In genomic region chr2:42864641-42865280, GRCh38 we compare ENCODE assay signal across 19 cellular contexts.
DNase-seq lines count a peak whose midpoint lies in the region; ATAC-seq and TF ChIP-seq lines count a peak whose summit lies in the region.
"Had no signal": no experiment of that assay in that cellular context is flagged by ENCODE, and none has a peak within 500 bp of the region (broad histone marks: within the 10 kb centered on the region; RNA-seq: fewer than 3 reads in every experiment).

No MANE protein-coding gene starts in this region.

- H3K36me3 ChIP-seq in uterus = no peaks in the 10 kb centered on the region
- H3K36me3 ChIP-seq: BLaER1 had no signal

- DNase-seq in activated effector memory CD4-positive, alpha-beta T cell treated with anti-CD3 and anti-CD28 coated beads, Interleukin-2, amount 50 U/mL, for 16 hours = peak; percentile 34
- no peak for DNase-seq in activated effector memory CD4-positive, alpha-beta T cell treated with Interleukin-2 at 50 U/mL for 16 hours
- DNase-seq in AG04450 (ENCODE audit: low read depth, low spot score) (no peak), mesenteric fat pad (ENCODE audit: low spot score) (peak; percentile 55), uterus (peak; percentile 6 to 9)
- DNase-seq: CD4-positive, alpha-beta memory T cell; DMS153; DMS79; GDM1; GOT3; H7; HFFc6 had no signal

- TF ChIP-seq CTCF in AG04450 (IDR thresholded peaks at IDR 0.05; ENCODE audit: low read depth, low read length) (no peak), uterus (IDR thresholded peaks at IDR 0.05) (no peak)

- ATAC-seq in SK-N-SH treated with all-trans-retinoic acid at 6 μM for 48 hours (no peak), GM21737 (IDR thresholded peaks at IDR 0.05; ENCODE audit: unreplicated experiment) (no peak)
- ATAC-seq: A549, HCT116, HepG2 had no signal

- H3K4me3 ChIP-seq in AG04450 (ENCODE audit: low read depth, low read length) (no peak overlapping the region), uterus (no peak overlapping the region)
- H3K4me3 ChIP-seq: A549, BLaER1 had no signal

- H3K9me3 ChIP-seq in AG04450 (ENCODE audit: control insufficient read depth, insufficient read depth, low read length) = peaks cover 12% of the 10 kb centered on the region; the same call in 1 of the 2 replicates
- H3K9me3 ChIP-seq in uterus = no peaks in the 10 kb centered on the region

- intact Hi-C loops in uterus (cut with DNase I; ENCODE audit: low total_unique reads) = no loop called here

- peaks cover 2% of the 10 kb centered on the region for H3K27me3 ChIP-seq in AG04450 (ENCODE audit: control insufficient read depth, insufficient read depth, low read length)
- H3K27me3 ChIP-seq in uterus = no peaks in the 10 kb centered on the region
- H3K27me3 ChIP-seq: BLaER1 had no signal

- TF ChIP-seq POLR2A in uterus (IDR thresholded peaks at IDR 0.05) = no peak

- POLR2A ChIA-PET in AG04450 (lab: Yijun Ruan, JAX) = no interaction called here

- H3K27ac ChIP-seq in AG04450 (ENCODE audit: low read depth, low read length) = peak overlapping the region; percentile 11
- peak overlapping the region in 1 of 2 donors; percentile 88 for H3K27ac ChIP-seq in uterus
- H3K27ac ChIP-seq: 22Rv1, A549, BLaER1 had no signal

- H3K4me1 ChIP-seq in uterus = peaks cover 7 to 8% of the 10 kb centered on the region in 2 donors
- H3K4me1 ChIP-seq: A549 had no signal

- CTCF ChIA-PET in AG04450 (lab: Charles Lee) = no interaction called here

TF ChIP-seq in SK-N-SH treated with all-trans-retinoic acid at 6 μM for 48 hours, 23 proteins besides CTCF, POLR2A, EP300 and RAD21:
- TF ChIP-seq ZFP30 (CRISPR knock-in tag; IDR thresholded peaks at IDR 0.05) (no peak), CSDC2 (CRISPR knock-in tag; IDR thresholded peaks at IDR 0.05) (no peak), OSR1 (CRISPR knock-in tag; IDR thresholded peaks at IDR 0.05) (no peak), PATZ1 (CRISPR knock-in tag; IDR thresholded peaks at IDR 0.05; ENCODE audit: borderline replicate concordance) (no peak), CSRNP3 (CRISPR knock-in tag; IDR thresholded peaks at IDR 0.05) (no peak), ARNTL (CRISPR knock-in tag; IDR thresholded peaks at IDR 0.05; ENCODE audit: borderline replicate concordance, low read depth) (no peak), ZNF8 (CRISPR knock-in tag; IDR thresholded peaks at IDR 0.05) (no peak), ZNF565 (CRISPR knock-in tag; conservative IDR thresholded peaks at IDR 0.05; ENCODE audit: low read depth) (no peak), ZNF70 (CRISPR knock-in tag; IDR thresholded peaks at IDR 0.05) (no peak), ZC3H10 (CRISPR knock-in tag; IDR thresholded peaks at IDR 0.05) (no peak), SNAI2 (CRISPR knock-in tag; IDR thresholded peaks at IDR 0.05) (no peak), ISL1 (CRISPR knock-in tag; IDR thresholded peaks at IDR 0.05) (no peak), GLIS3 (CRISPR knock-in tag; IDR thresholded peaks at IDR 0.05) (no peak), PPARA (CRISPR knock-in tag; IDR thresholded peaks at IDR 0.05; ENCODE audit: borderline replicate concordance) (no peak)
- TF ChIP-seq, protein P1, sequence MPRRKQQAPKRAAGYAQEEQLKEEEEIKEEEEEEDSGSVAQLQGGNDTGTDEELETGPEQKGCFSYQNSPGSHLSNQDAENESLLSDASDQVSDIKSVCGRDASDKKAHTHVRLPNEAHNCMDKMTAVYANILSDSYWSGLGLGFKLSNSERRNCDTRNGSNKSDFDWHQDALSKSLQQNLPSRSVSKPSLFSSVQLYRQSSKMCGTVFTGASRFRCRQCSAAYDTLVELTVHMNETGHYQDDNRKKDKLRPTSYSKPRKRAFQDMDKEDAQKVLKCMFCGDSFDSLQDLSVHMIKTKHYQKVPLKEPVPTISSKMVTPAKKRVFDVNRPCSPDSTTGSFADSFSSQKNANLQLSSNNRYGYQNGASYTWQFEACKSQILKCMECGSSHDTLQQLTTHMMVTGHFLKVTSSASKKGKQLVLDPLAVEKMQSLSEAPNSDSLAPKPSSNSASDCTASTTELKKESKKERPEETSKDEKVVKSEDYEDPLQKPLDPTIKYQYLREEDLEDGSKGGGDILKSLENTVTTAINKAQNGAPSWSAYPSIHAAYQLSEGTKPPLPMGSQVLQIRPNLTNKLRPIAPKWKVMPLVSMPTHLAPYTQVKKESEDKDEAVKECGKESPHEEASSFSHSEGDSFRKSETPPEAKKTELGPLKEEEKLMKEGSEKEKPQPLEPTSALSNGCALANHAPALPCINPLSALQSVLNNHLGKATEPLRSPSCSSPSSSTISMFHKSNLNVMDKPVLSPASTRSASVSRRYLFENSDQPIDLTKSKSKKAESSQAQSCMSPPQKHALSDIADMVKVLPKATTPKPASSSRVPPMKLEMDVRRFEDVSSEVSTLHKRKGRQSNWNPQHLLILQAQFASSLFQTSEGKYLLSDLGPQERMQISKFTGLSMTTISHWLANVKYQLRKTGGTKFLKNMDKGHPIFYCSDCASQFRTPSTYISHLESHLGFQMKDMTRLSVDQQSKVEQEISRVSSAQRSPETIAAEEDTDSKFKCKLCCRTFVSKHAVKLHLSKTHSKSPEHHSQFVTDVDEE (CRISPR knock-in tag; IDR thresholded peaks at IDR 0.05) = no peak
TF ChIP-seq in SK-N-SH treated with all-trans-retinoic acid at 6 μM for 48 hours: peak in this region for 0.

Comparison
In these comparisons a context has a peak if more than half of its experiments do, and no peak if none do; other contexts are left out.
1. DNase-seq: peak in activated effector memory CD4-positive, alpha-beta T cell treated with anti-CD3 and anti-CD28 coated beads, Interleukin-2, amount 50 U/mL, for 16 hours (single experiment), mesenteric fat pad (single experiment) and uterus (2 of 2); none in activated effector memory CD4-positive, alpha-beta T cell treated with Interleukin-2 at 50 U/mL for 16 hours (single experiment) and AG04450 (single experiment).